Comparison of ENCODE assay signal across 8 cellular contexts in genomic region chr12:108967869-108968540, GRCh38. TPM values are rescaled to one million over a fixed set of nuclear protein-coding genes. Genes with fewer than 3 reads are reported as not detected.
DNase-seq lines count a peak whose midpoint lies in the region; ATAC-seq and TF ChIP-seq lines count a peak whose summit lies in the region.

No MANE protein-coding gene starts in this region.

- no peaks in the 10 kb centered on the region for H3K27me3 ChIP-seq in BE2C

- no peaks in the 10 kb centered on the region for H3K36me3 ChIP-seq in BE2C

- H3K9me3 ChIP-seq in BE2C, result no peaks in the 10 kb centered on the region

- intact Hi-C loops in posterior cingulate gyrus (cut with DNase I), result no loop called here

- TF ChIP-seq CTCF in BE2C (IDR thresholded peaks at IDR 0.05; ENCODE audit: low read depth, low read length) (peak; percentile 65), GM20000 (IDR thresholded peaks at IDR 0.05; ENCODE audit: extremely low read depth, missing control alignments) (peak; percentile 28)

- DNase-seq in BE2C (no peak), GM20000 (ENCODE audit: low spot score) (peak; percentile 23), SHP77 (lab: John Stamatoyannopoulos, UW) (peak; percentile 6 to 16), iPS-NIHi7 (ENCODE audit: extremely low spot score) (peak; percentile 70), posterior cingulate gyrus (no peak), GF-D8 (lab: John Stamatoyannopoulos, UW) (no peak)

- no peak for ATAC-seq in GM18909 (IDR thresholded peaks at IDR 0.05; ENCODE audit: poor library complexity, unreplicated experiment)
- ATAC-seq in HG03521 (IDR thresholded peaks at IDR 0.05; ENCODE audit: unreplicated experiment), result no peak

- no peaks in the 10 kb centered on the region for H3K4me1 ChIP-seq in BE2C

- H3K4me3 ChIP-seq in BE2C (ENCODE audit: low read depth, low read length), result no peak overlapping the region

RNA-seq across cellular contexts. Expression of gene SVOP, which starts 52.9 kb away (rescaled TPM):
- polyA plus RNA-seq in BE2C (2012; ENCODE audit: insufficient read depth, insufficient read length, low read depth), result 9.1 TPM

Comparison
In these comparisons a context has a peak if more than half of its experiments do, and no peak if none do; other contexts are left out.
1. DNase-seq: peak in GM20000 (single experiment), SHP77 (2 of 2) and iPS-NIHi7 (single experiment); none in BE2C (single experiment), posterior cingulate gyrus (0 of 10) and GF-D8 (single experiment).